8 cellular contexts compared by ENCODE assay signal in genomic region chr11:94128746-94129504, GRCh38.
DNase-seq lines count a peak whose midpoint lies in the region; ATAC-seq lines count a peak whose summit lies in the region.

PANX1 (plus strand) TSS chr11:94128841; CDS start chr11:94129313, 472 bp downstream.

- peak; percentile 89 for DNase-seq in AG20443 (ENCODE audit: low spot score)
- peak; percentile 64 to 90 for DNase-seq in NCI-H446 (lab: John Stamatoyannopoulos, UW)
- peak; percentile 51 to 58 for DNase-seq in activated CD4-positive, alpha-beta T cell treated with anti-CD3 and anti-CD28 coated beads for 24 hours (ENCODE audit: low read depth in 2 of 2)
- DNase-seq in left kidney (ENCODE audit: low read depth, low spot score) = peak; percentile 95
- DNase-seq in stimulated activated CD4-positive, alpha-beta T cell treated with anti-CD3 and anti-CD28 coated beads, Interleukin-2, amount 100 ng/mL, for 24 hours = peak; percentile 76 to 78

- H3K27ac ChIP-seq in cingulate gyrus (ENCODE audit: low read depth, low read length) = peak within 1 kb of the TSS; percentile 31

- ATAC-seq in GM19035 (IDR thresholded peaks at IDR 0.05; ENCODE audit: unreplicated experiment) = peak; percentile 81
- peak; percentile 91 for ATAC-seq in HG03280 (IDR thresholded peaks at IDR 0.05; ENCODE audit: unreplicated experiment)

Comparison
In these comparisons a context has a peak if more than half of its experiments do, and no peak if none do; other contexts are left out.
1. Peak in every context shown above with its lines: DNase-seq, ATAC-seq and H3K27ac ChIP-seq.